33 cellular contexts compared by ENCODE assay signal in genomic region chr14:83162351-83162929, GRCh38.
"Had no signal": no experiment of that assay in that cellular context is flagged by ENCODE, and none has a peak within 500 bp of the region (broad histone marks: within the 10 kb centered on the region; RNA-seq: fewer than 3 reads in every experiment).

No MANE protein-coding gene starts in this region.

- H3K4me3 Mint-ChIP-seq: activated CD4-positive, alpha-beta memory T cell treated with anti-CD3 and anti-CD28 coated beads, Interleukin-2, amount 10 ng/mL, durations not matched to agents 7 days and 5 days; activated CD8-positive, alpha-beta memory T cell treated with anti-CD3 and anti-CD28 coated beads, Interleukin-2, amount 10 ng/mL, durations not matched to agents 7 days and 5 days; activated naive CD4-positive, alpha-beta T cell treated with anti-CD3 and anti-CD28 coated beads, Interleukin-2, amount 10 ng/mL, durations not matched to agents 7 days and 5 days; activated naive CD8-positive, alpha-beta T cell; activated naive CD8-positive, alpha-beta T cell treated with anti-CD3 and anti-CD28 coated beads, Interleukin-2, amount 50 U/mL, for 24 hours; brain had no signal

- H3K27me3 Mint-ChIP-seq: activated CD4-positive, alpha-beta memory T cell treated with anti-CD3 and anti-CD28 coated beads, Interleukin-2, amount 10 ng/mL, durations not matched to agents 7 days and 5 days; activated CD8-positive, alpha-beta memory T cell treated with anti-CD3 and anti-CD28 coated beads, Interleukin-2, amount 10 ng/mL, durations not matched to agents 7 days and 5 days; activated naive CD4-positive, alpha-beta T cell treated with anti-CD3 and anti-CD28 coated beads, Interleukin-2, amount 10 ng/mL, durations not matched to agents 7 days and 5 days; activated naive CD8-positive, alpha-beta T cell; activated naive CD8-positive, alpha-beta T cell treated with anti-CD3 and anti-CD28 coated beads, Interleukin-2, amount 50 U/mL, for 24 hours; brain had no signal

- H3K4me1 ChIP-seq: Peyer's patch had no signal

- H3K9me3 Mint-ChIP-seq: brain had no signal

- H3K27ac ChIP-seq: Peyer's patch, SJSA1, WERI-Rb-1 had no signal

- H3K4me3 ChIP-seq: Peyer's patch, SJSA1 had no signal

- H3K36me3 Mint-ChIP-seq: activated CD8-positive, alpha-beta memory T cell treated with anti-CD3 and anti-CD28 coated beads, Interleukin-2, amount 10 ng/mL, durations not matched to agents 7 days and 5 days; activated naive CD4-positive, alpha-beta T cell treated with anti-CD3 and anti-CD28 coated beads, Interleukin-2, amount 10 ng/mL, durations not matched to agents 7 days and 5 days; activated naive CD8-positive, alpha-beta T cell; brain had no signal

- H3K36me3 ChIP-seq: Peyer's patch, SJSA1, WERI-Rb-1 had no signal

- H3K27ac Mint-ChIP-seq: activated CD4-positive, alpha-beta memory T cell treated with anti-CD3 and anti-CD28 coated beads, Interleukin-2, amount 10 ng/mL, durations not matched to agents 7 days and 5 days; activated CD8-positive, alpha-beta memory T cell treated with anti-CD3 and anti-CD28 coated beads, Interleukin-2, amount 10 ng/mL, durations not matched to agents 7 days and 5 days; activated naive CD4-positive, alpha-beta T cell treated with anti-CD3 and anti-CD28 coated beads, Interleukin-2, amount 10 ng/mL, durations not matched to agents 7 days and 5 days; activated naive CD8-positive, alpha-beta T cell; activated naive CD8-positive, alpha-beta T cell treated with anti-CD3 and anti-CD28 coated beads, Interleukin-2, amount 50 U/mL, for 24 hours; brain had no signal

- DNase-seq: activated CD4-positive, alpha-beta memory T cell treated with anti-CD3 and anti-CD28 coated beads, Interleukin-2, amount 10 ng/mL, durations not matched to agents 7 days and 5 days; activated CD4-positive, alpha-beta T cell treated with anti-CD3 and anti-CD28 coated beads for 1 hour; activated CD4-positive, alpha-beta T cell treated with anti-CD3 and anti-CD28 coated beads for 48 hours; activated CD4-positive, CD25-positive, alpha-beta regulatory T cell; activated CD8-positive, alpha-beta memory T cell treated with anti-CD3 and anti-CD28 coated beads for 24 hours; activated CD8-positive, alpha-beta memory T cell treated with anti-CD3 and anti-CD28 coated beads, Interleukin-2, amount 10 ng/mL, durations not matched to agents 7 days and 5 days; activated CD8-positive, alpha-beta memory T cell treated with anti-CD3 and anti-CD28 coated beads, Interleukin-2, amount 50 U/mL, for 48 hours; activated effector memory CD4-positive, alpha-beta T cell treated with Interleukin-2 at 50 U/mL for 16 hours; activated naive CD4-positive, alpha-beta T cell treated with anti-CD3 and anti-CD28 coated beads, Interleukin-2, amount 10 ng/mL, durations not matched to agents 7 days and 5 days; activated naive CD8-positive, alpha-beta T cell treated with anti-CD3 and anti-CD28 coated beads, Interleukin-2, amount 50 U/mL, for 24 hours; activated T-cell treated with anti-CD3 and anti-CD28 coated beads, Interleukin-2, amount 50 U/mL, for 48 hours; cerebellar nuclear complex; Karpas-422; KBM-7; NCI-H1105; NCI-H1417 treated with DMSO at 0.1 percent for 48 hours; NCI-H1694; NCI-H1930; NCI-H2081 treated with DMSO at 0.1 percent for 48 hours; NCI-H2171; NCI-H510A; NCI-H526; NCI-H748 treated with DMSO at 0.1 percent for 48 hours; NK-92 treated with Interleukin-12 subunit alpha and Interleukin-12 subunit beta, amount 100 ng/mL, for 24 hours; Peyer's patch; RPMI8226; SHP77 treated with DMSO at 0.1 percent for 48 hours; T1000; WERI-Rb-1 had no signal

- H3K27me3 ChIP-seq: Peyer's patch, SJSA1 had no signal

- ATAC-seq: activated CD8-positive, alpha-beta memory T cell treated with anti-CD3 and anti-CD28 coated beads, Interleukin-2, amount 10 ng/mL, durations not matched to agents 7 days and 5 days; activated naive CD8-positive, alpha-beta T cell treated with anti-CD3 and anti-CD28 coated beads, Interleukin-2, amount 50 U/mL, for 24 hours; PC-3 had no signal

- H3K4me1 Mint-ChIP-seq: activated CD4-positive, alpha-beta memory T cell treated with anti-CD3 and anti-CD28 coated beads, Interleukin-2, amount 10 ng/mL, durations not matched to agents 7 days and 5 days; activated CD8-positive, alpha-beta memory T cell treated with anti-CD3 and anti-CD28 coated beads, Interleukin-2, amount 10 ng/mL, durations not matched to agents 7 days and 5 days; activated naive CD4-positive, alpha-beta T cell treated with anti-CD3 and anti-CD28 coated beads, Interleukin-2, amount 10 ng/mL, durations not matched to agents 7 days and 5 days; activated naive CD8-positive, alpha-beta T cell treated with anti-CD3 and anti-CD28 coated beads, Interleukin-2, amount 50 U/mL, for 24 hours had no signal
